11 cellular contexts compared by ENCODE assay signal in genomic region chr14:99579903-99580570, GRCh38. TPM values are rescaled to one million over a fixed set of nuclear protein-coding genes. Genes with fewer than 3 reads are reported as not detected.
DNase-seq lines count a peak whose midpoint lies in the region; ATAC-seq and TF ChIP-seq lines count a peak whose summit lies in the region.
"Had no signal": no experiment of that assay in that cellular context is flagged by ENCODE, and none has a peak within 500 bp of the region (broad histone marks: within the 10 kb centered on the region; RNA-seq: fewer than 3 reads in every experiment).

No MANE protein-coding gene starts in this region.

- H3K4me3 Mint-ChIP-seq in CD8-positive, alpha-beta T cell = no peak overlapping the region

- H3K9me3 ChIP-seq in Peyer's patch (no peaks in the 10 kb centered on the region), parathyroid adenoma (ENCODE audit: control insufficient read depth, low read length) (no peaks in the 10 kb centered on the region)
- no peaks in the 10 kb centered on the region for H3K9me3 ChIP-seq in CD8-positive, alpha-beta T cell (ENCODE audit: low read length)

- peaks cover 7% of the 10 kb centered on the region for H3K4me1 Mint-ChIP-seq in CD8-positive, alpha-beta T cell (ENCODE audit: low read depth)

- H3K27me3 ChIP-seq in Peyer's patch = no peaks in the 10 kb centered on the region
- H3K27me3 ChIP-seq in foreskin keratinocyte = no peaks in the 10 kb centered on the region
- no peaks in the 10 kb centered on the region for H3K27me3 ChIP-seq in parathyroid adenoma (ENCODE audit: control insufficient read depth, insufficient read depth, low read length)
- H3K27me3 ChIP-seq in CD8-positive, alpha-beta T cell (ENCODE audit: insufficient read depth, low read length) = no peaks in the 10 kb centered on the region

- peak; percentile 70 to 92 for TF ChIP-seq POLR2A in Peyer's patch (IDR thresholded peaks at IDR 0.05)

- ATAC-seq in foreskin keratinocyte (peak; percentile 61), HG02678 (IDR thresholded peaks at IDR 0.05; ENCODE audit: unreplicated experiment) (no peak)
- ATAC-seq in CD8-positive, alpha-beta T cell = no peak

- no peaks in the 10 kb centered on the region for H3K9me3 Mint-ChIP-seq in CD8-positive, alpha-beta T cell

- peak overlapping the region in 2 of 4 donors; percentile 34 to 50 for H3K4me3 ChIP-seq in Peyer's patch
- H3K4me3 ChIP-seq in parathyroid adenoma (ENCODE audit: low read depth, low read length) = no peak overlapping the region
- H3K4me3 ChIP-seq in CD8-positive, alpha-beta T cell (ENCODE audit: low read depth, low read length) = no peak overlapping the region

- H2AFZ ChIP-seq in parathyroid adenoma = no peak overlapping the region

- POLR2A ChIA-PET in CD8-positive, alpha-beta T cell (lab: Charles Lee) = no interaction called here

- no peaks in the 10 kb centered on the region for H3K36me3 Mint-ChIP-seq in CD8-positive, alpha-beta T cell

- H3K9ac ChIP-seq in parathyroid adenoma = no peak overlapping the region

- H3K36me3 ChIP-seq in Peyer's patch = no peaks in the 10 kb centered on the region
- H3K36me3 ChIP-seq in parathyroid adenoma (ENCODE audit: control insufficient read depth, insufficient read depth, low read length) = no peaks in the 10 kb centered on the region
- H3K36me3 ChIP-seq in CD8-positive, alpha-beta T cell (ENCODE audit: insufficient read depth, low read length) = no peaks in the 10 kb centered on the region

- H3K27ac ChIP-seq in Peyer's patch (peak overlapping the region in 3 of 4 donors; percentile 69 to 97 (median 83)), foreskin keratinocyte (peak overlapping the region; percentile 71), parathyroid adenoma (no peak overlapping the region)
- H3K27ac ChIP-seq in CD8-positive, alpha-beta T cell (ENCODE audit: low read depth, low read length) = no peak overlapping the region

- peaks cover 51% of the 10 kb centered on the region for H3K79me2 ChIP-seq in parathyroid adenoma

- H3K27me3 Mint-ChIP-seq in CD8-positive, alpha-beta T cell (ENCODE audit: low read depth) = no peaks in the 10 kb centered on the region

- DNase-seq in Daoy (ENCODE audit: low read depth) (peak; percentile 96), Peyer's patch (peak in 2 of 3 donors; percentile 87 to 88), foreskin keratinocyte (peak; percentile 90 to 97), KG1 (lab: John Stamatoyannopoulos, UW) (no peak), cerebellum (ENCODE audit: low spot score) (no peak)
- DNase-seq in CD8-positive, alpha-beta T cell = no peak
- DNase-seq: activated CD4-positive, alpha-beta T cell treated with anti-CD3 and anti-CD28 coated beads for 48 hours; GF-D8; NCI-H1417 treated with DMSO at 0.1 percent for 48 hours had no signal

- H3K27ac Mint-ChIP-seq in CD8-positive, alpha-beta T cell = no peak overlapping the region

- intact Hi-C loops in CD8-positive, alpha-beta T cell (cut with DNase I, micrococcal nuclease) = loop anchor here in 1 of 2 experiments (5.0 kb wide), 1 partner anchor 47 kb away; no protein-coding TSS in a partner anchor

- H3K4me1 ChIP-seq in Peyer's patch = peaks cover 0 to 63% (median 14%) of the 10 kb centered on the region in 4 donors
- peaks cover 39% of the 10 kb centered on the region for H3K4me1 ChIP-seq in foreskin keratinocyte
- peaks cover 29% of the 10 kb centered on the region for H3K4me1 ChIP-seq in parathyroid adenoma
- H3K4me1 ChIP-seq in CD8-positive, alpha-beta T cell (ENCODE audit: insufficient read depth, low read length) = no peaks in the 10 kb centered on the region

- H3K4me2 ChIP-seq in parathyroid adenoma (ENCODE audit: low read length) = peak overlapping the region; percentile 16

- no peak for TF ChIP-seq CTCF in Peyer's patch (IDR thresholded peaks at IDR 0.05)
- TF ChIP-seq CTCF in foreskin keratinocyte (conservative IDR thresholded peaks at IDR 0.05) = no peak
- TF ChIP-seq CTCF in parathyroid adenoma (IDR thresholded peaks at IDR 0.05) = no peak
- no peak for TF ChIP-seq CTCF in CD8-positive, alpha-beta T cell (IDR thresholded peaks at IDR 0.05)

- CTCF ChIA-PET in CD8-positive, alpha-beta T cell (lab: Charles Lee) = interaction anchor here (1.3 kb wide), 1 partner anchor 108 kb away, joined by 3 read pairs; no protein-coding TSS in a partner anchor

RNA-seq across cellular contexts. Expression of gene CCDC85C, which starts 24.0 kb away (rescaled TPM):
- total RNA-seq in Daoy (2014; rRNA removed; shearing (Covaris generic)) = 16.6 and 19.4 TPM in 2 replicates
- total RNA-seq in Peyer's patch (10 to 100 TPM; 19.8 to 98.1 (median 78.8) TPM), foreskin keratinocyte (51.9 and 65.2 TPM in 2 replicates), cerebellum (11.3 TPM)
- 26.0 and 35.4 TPM in 2 replicates for polyA plus RNA-seq in foreskin keratinocyte
- 1 to 10 TPM; 6.9 to 7.1 TPM for total RNA-seq in CD8-positive, alpha-beta T cell

Comparison
In these comparisons a context has a peak if more than half of its experiments do, and no peak if none do; other contexts are left out.
1. DNase-seq: peak in Daoy (single experiment), Peyer's patch (2 of 3) and foreskin keratinocyte (2 of 2); none in KG1 (single experiment), cerebellum (single experiment) and CD8-positive, alpha-beta T cell (0 of 7).
2. H3K27ac ChIP-seq: peak in Peyer's patch (3 of 4) and foreskin keratinocyte (single experiment); none in parathyroid adenoma (single experiment) and CD8-positive, alpha-beta T cell (single experiment).